ENCODE assay signal across 20 cellular contexts in genomic region chr9:2725929-2726328, GRCh38. TPM values are rescaled to one million over a fixed set of nuclear protein-coding genes. Genes with fewer than 3 reads are reported as not detected.
DNase-seq lines count a peak whose midpoint lies in the region; ATAC-seq, FAIRE-seq and TF ChIP-seq lines count a peak whose summit lies in the region.
"Had no signal": no experiment of that assay in that cellular context is flagged by ENCODE, and none has a peak within 500 bp of the region (broad histone marks: within the 10 kb centered on the region; RNA-seq: fewer than 3 reads in every experiment).

No MANE protein-coding gene starts in this region.

- no peak overlapping the region for H2BK120ac ChIP-seq in trophoblast cell (ENCODE audit: insufficient read depth, low read length, poor library complexity)

- H3K79me1 ChIP-seq in trophoblast cell (ENCODE audit: low read length) = peaks cover 8% of the 10 kb centered on the region

- H3K9ac ChIP-seq in trophoblast cell (ENCODE audit: low read length) = no peak overlapping the region

- no peak overlapping the region for H2BK12ac ChIP-seq in trophoblast cell (ENCODE audit: low read length)

- H4K8ac ChIP-seq in trophoblast cell (ENCODE audit: low read depth, low read length) = no peak overlapping the region

- H3K36me3 ChIP-seq in trophoblast cell (ENCODE audit: control insufficient read depth in 1 of 2, insufficient read depth in 2 of 2, low read length in 2 of 2) (no peaks in the 10 kb centered on the region), aorta (ENCODE audit: control insufficient read depth in 1 of 2, insufficient read depth in 2 of 2, low read length in 1 of 2) (no peaks in the 10 kb centered on the region), esophagus squamous epithelium (no peaks in the 10 kb centered on the region), mucosa of descending colon (ENCODE audit: low read depth) (no peaks in the 10 kb centered on the region)
- H3K36me3 ChIP-seq: HAP-1, SJSA1 had no signal

- no peak for TF ChIP-seq CTCF in fibroblast of mammary gland (conservative IDR thresholded peaks at IDR 0.05; ENCODE audit: control insufficient read depth, insufficient read depth, low read depth, low read length)
- no peak for TF ChIP-seq CTCF in esophagus squamous epithelium (IDR thresholded peaks at IDR 0.05)
- TF ChIP-seq CTCF in mucosa of descending colon (IDR thresholded peaks at IDR 0.05) = no peak

- no peak overlapping the region for H2AFZ ChIP-seq in trophoblast cell (ENCODE audit: insufficient read depth, low read length, poor library complexity)
- H2AFZ ChIP-seq: PC-9 had no signal

- H3K27me3 ChIP-seq in trophoblast cell (ENCODE audit: insufficient read depth, low read length) (no peaks in the 10 kb centered on the region), aorta (ENCODE audit: control insufficient read depth in 1 of 2, insufficient read depth in 2 of 2, low read length in 1 of 2) (no peaks in the 10 kb centered on the region), esophagus squamous epithelium (no peaks in the 10 kb centered on the region)
- H3K27me3 ChIP-seq: SJSA1 had no signal

- intact Hi-C loops in aorta (cut with DNase I) = loop anchor here (5.0 to 10.0 kb wide), 2 partner anchors 104 to 591 kb away; partner anchors contain the start of gene VLDLR (in 1 of the 2)
- intact Hi-C loops in esophagus squamous epithelium (cut with DNase I) = no loop called here
- intact Hi-C loops in mucosa of descending colon (cut with DNase I, micrococcal nuclease) = no loop called here

- H3K14ac ChIP-seq in trophoblast cell (ENCODE audit: low read length) = no peak overlapping the region

- H3K79me2 ChIP-seq in trophoblast cell (ENCODE audit: control insufficient read depth, insufficient read depth, low read length, poor library complexity) = no peaks in the 10 kb centered on the region

- FAIRE-seq in RCC 7860 (lab: Jason Lieb, UNC) = no peak

- H3K4me2 ChIP-seq in trophoblast cell (ENCODE audit: low read length) = no peak overlapping the region
- H3K4me2 ChIP-seq: PC-9 had no signal

- no peak overlapping the region for H3K23ac ChIP-seq in trophoblast cell (ENCODE audit: low read length)

- H3K9me3 ChIP-seq in trophoblast cell (ENCODE audit: insufficient read depth, low read depth, low read length) (no peaks in the 10 kb centered on the region), aorta (ENCODE audit: control insufficient read depth, low read length) (no peaks in the 10 kb centered on the region), esophagus squamous epithelium (no peaks in the 10 kb centered on the region), mucosa of descending colon (no peaks in the 10 kb centered on the region)
- H3K9me3 ChIP-seq: HAP-1, SJSA1 had no signal

- H3K4me3 ChIP-seq in fibroblast of mammary gland (ENCODE audit: control insufficient read depth, low read depth, low read length) (no peak overlapping the region), trophoblast cell (ENCODE audit: low read depth, low read length) (no peak overlapping the region), aorta (ENCODE audit: low read length in 2 of 2) (no peak overlapping the region), esophagus squamous epithelium (no peak overlapping the region), mucosa of descending colon (no peak overlapping the region)
- H3K4me3 ChIP-seq: HAP-1, PC-9, SJSA1 had no signal

- no CpG with 5 or more reads among the region's 3 CpGs for WGBS in trophoblast cell (ENCODE audit: extremely low coverage, insufficient coverage, insufficient read length)
- 11 to 31% methylated on average over 3 of the region's 3 CpGs for WGBS in aorta, 2 donors
- 64 to 85% methylated on average over 3 of the region's 3 CpGs for WGBS in esophagus squamous epithelium, 2 donors

- peak; percentile 42 for DNase-seq in RCC 7860 (ENCODE audit: low spot score)
- peak; percentile 32 for DNase-seq in fibroblast of mammary gland (ENCODE audit: low read depth)
- DNase-seq in trophoblast cell = no peak
- DNase-seq in aorta = no peak
- no peak for DNase-seq in esophagus squamous epithelium (lab: John Stamatoyannopoulos, UW)
- no peak for DNase-seq in mucosa of descending colon
- no peak for DNase-seq in T-helper 2 cell
- DNase-seq: COR-L47, DMS153, EL, KBM-7, NCI-H1417 treated with DMSO at 0.1 percent for 48 hours, NCI-H2029 treated with DMSO at 0.1 percent for 48 hours, NCI-H2171 treated with DMSO at 0.1 percent for 48 hours, NCI-H748 treated with DMSO at 0.1 percent for 48 hours, PC-9 had no signal

- peak overlapping the region; percentile 35 for H3K27ac ChIP-seq in trophoblast cell (ENCODE audit: low read depth, low read length)
- peak overlapping the region; percentile 28 to 40 for H3K27ac ChIP-seq in aorta (ENCODE audit: low read depth in 1 of 2, low read length in 2 of 2)
- H3K27ac ChIP-seq in esophagus squamous epithelium = no peak overlapping the region
- H3K27ac ChIP-seq: HL-60, PC-9, SJSA1 had no signal

- no peak overlapping the region for H4K12ac ChIP-seq in trophoblast cell (ENCODE audit: low read depth, low read length)

- no peak for TF ChIP-seq POLR2A in esophagus squamous epithelium (IDR thresholded peaks at IDR 0.05)

- peaks cover 17 to 21% of the 10 kb centered on the region in 2 experiments for H3K4me1 ChIP-seq in trophoblast cell (ENCODE audit: control insufficient read depth in 1 of 2, insufficient read depth in 2 of 2, low read length in 2 of 2)
- peaks cover 0 to 3% of the 10 kb centered on the region in 2 donors for H3K4me1 ChIP-seq in aorta (ENCODE audit: control insufficient read depth in 1 of 2, insufficient read depth in 2 of 2, low read length in 2 of 2)
- H3K4me1 ChIP-seq in esophagus squamous epithelium = peaks cover 0 to 23% (median 3%) of the 10 kb centered on the region in 3 donors
- H3K4me1 ChIP-seq in mucosa of descending colon (ENCODE audit: low read depth) = peaks cover 3% of the 10 kb centered on the region

- no peak overlapping the region for H4K91ac ChIP-seq in trophoblast cell (ENCODE audit: low read depth, low read length)

- H3K18ac ChIP-seq in trophoblast cell (ENCODE audit: low read length) = no peak overlapping the region

- peak; percentile 60 for ATAC-seq in aorta (ENCODE audit: low FRiP score)
- no peak for ATAC-seq in mucosa of descending colon

- H2BK5ac ChIP-seq in trophoblast cell (ENCODE audit: low read depth, low read length, poor library complexity) = no peak overlapping the region

- no peak overlapping the region for H3K4ac ChIP-seq in trophoblast cell (ENCODE audit: low read depth, low read length)

- H2AK5ac ChIP-seq in trophoblast cell (ENCODE audit: low read length) = no peak overlapping the region

RNA-seq across cellular contexts. Expression of gene KCNV2, which starts 8.6 kb away (rescaled TPM):
- polyA plus RNA-seq in trophoblast cell (2013) = not detected in 2 replicates
- total RNA-seq in aorta (not detected), esophagus squamous epithelium (not detected), mucosa of descending colon (not detected)
- polyA plus RNA-seq in aorta = not detected
- total RNA-seq: NCI-H460, PC-9, SJSA1 had no signal

Comparison
In these comparisons a context has a peak if more than half of its experiments do, and no peak if none do; other contexts are left out.
1. DNase-seq: peak in RCC 7860 (single experiment) and fibroblast of mammary gland (single experiment); none in trophoblast cell (0 of 2), aorta (0 of 2), esophagus squamous epithelium (single experiment), mucosa of descending colon (0 of 3) and T-helper 2 cell (0 of 5).
2. H3K27ac ChIP-seq: peak in trophoblast cell (single experiment) and aorta (2 of 2); none in esophagus squamous epithelium (0 of 4).
3. intact Hi-C loops: an anchor here in aorta (5.0 to 10.0 kb wide); none called in esophagus squamous epithelium and mucosa of descending colon.